ENCODE assay signal across 14 cellular contexts in genomic region chr10:101258179-101258885, GRCh38. TPM values are rescaled to one million over a fixed set of nuclear protein-coding genes. Genes with fewer than 3 reads are reported as not detected.
A peak's percentile ranks its signal among the peaks of the same experiment; 100 is the strongest.
DNase-seq lines count a peak whose midpoint lies in the region; ATAC-seq and TF ChIP-seq lines count a peak whose summit lies in the region.
"Had no signal": no experiment of that assay in that cellular context is flagged by ENCODE, and none has a peak within 500 bp of the region (broad histone marks: within the 10 kb centered on the region; RNA-seq: fewer than 3 reads in every experiment).

No MANE protein-coding gene starts in this region.

- no peak for ATAC-seq in GM19397 (IDR thresholded peaks at IDR 0.05; ENCODE audit: unreplicated experiment)

- H3K27ac ChIP-seq in SU-DHL-6 (ENCODE audit: low read depth, low read length) = no peak overlapping the region
- H3K27ac ChIP-seq: upper lobe of left lung had no signal

- no peaks in the 10 kb centered on the region for H3K27me3 ChIP-seq in SU-DHL-6 (ENCODE audit: low read length)

- no peak overlapping the region for H3K4me3 ChIP-seq in Jurkat, Clone E6-1 (ENCODE audit: low read length)
- no peak overlapping the region for H3K4me3 ChIP-seq in SU-DHL-6 (ENCODE audit: insufficient read depth, low read length, poor library complexity, severe bottlenecking)
- H3K4me3 ChIP-seq: upper lobe of left lung had no signal

- H3K79me2 ChIP-seq in SU-DHL-6 (ENCODE audit: insufficient read depth, low read length) = no peaks in the 10 kb centered on the region

- no peaks in the 10 kb centered on the region for H3K9me2 ChIP-seq in SU-DHL-6 (replicated peaks; ENCODE audit: insufficient read depth, low read length)
- H3K9me2 ChIP-seq: SK-N-SH had no signal

- no peaks in the 10 kb centered on the region for H3K36me3 ChIP-seq in SU-DHL-6 (ENCODE audit: low read length)
- H3K36me3 ChIP-seq: upper lobe of left lung had no signal

- H3K4me2 ChIP-seq in SU-DHL-6 (ENCODE audit: low read depth, low read length, poor library complexity, severe bottlenecking) = no peak overlapping the region
- H3K4me2 ChIP-seq: SK-N-SH had no signal

- H3K9ac ChIP-seq in SU-DHL-6 (ENCODE audit: low read length) = no peak overlapping the region
- H3K9ac ChIP-seq: SK-N-SH had no signal

- DNase-seq in DMS53 (lab: John Stamatoyannopoulos, UW) = peak; percentile 30
- DNase-seq in DMS53 treated with DMSO at 0.1 percent for 48 hours (lab: John Stamatoyannopoulos, UW; ENCODE audit: unreplicated experiment) = no peak
- DNase-seq in Jurkat, Clone E6-1 (ENCODE audit: low read depth, low spot score) = peak; percentile 6
- peak; percentile 12 for DNase-seq in kidney tubule cell (ENCODE audit: low spot score)
- DNase-seq in NCI-H1048 (lab: John Stamatoyannopoulos, UW) = no peak
- no peak for DNase-seq in activated CD4-positive, CD25-positive, alpha-beta regulatory T cell (lab: John Stamatoyannopoulos, UW)
- DNase-seq: 8988T; activated CD4-positive, alpha-beta T cell treated with anti-CD3 and anti-CD28 coated beads for 1 hour; activated T-cell treated with anti-CD3 and anti-CD28 coated beads, Interleukin-2, amount 50 U/mL, for 48 hours; NCI-H774; SK-N-SH; upper lobe of left lung had no signal

- no peaks in the 10 kb centered on the region for H4K20me1 ChIP-seq in SU-DHL-6 (ENCODE audit: low read depth, low read length)

- no peaks in the 10 kb centered on the region; the same call in 1 of the 2 replicates for H3K9me3 ChIP-seq in SU-DHL-6 (ENCODE audit: insufficient read depth, low read length)
- H3K9me3 ChIP-seq: SK-N-SH had no signal

- no peak for TF ChIP-seq CTCF in SU-DHL-6 (IDR thresholded peaks at IDR 0.05; ENCODE audit: insufficient read depth, low read length, poor library complexity, severe bottlenecking)

- H3F3A ChIP-seq in SU-DHL-6 (ENCODE audit: insufficient read depth) = no peaks in the 10 kb centered on the region

- H2AFZ ChIP-seq in SU-DHL-6 (ENCODE audit: low read depth, low read length, severe bottlenecking) = peak overlapping the region; percentile 14

RNA-seq across cellular contexts. Expression of gene LBX1, which starts 29.1 kb away (rescaled TPM):
- polyA plus RNA-seq in Jurkat, Clone E6-1 (2012; ENCODE audit: insufficient read depth, insufficient read length) = not detected
- polyA plus RNA-seq: SK-N-SH had no signal

Comparison
In these comparisons a context has a peak if more than half of its experiments do, and no peak if none do; other contexts are left out.
1. DNase-seq: peak in DMS53 (single experiment), Jurkat, Clone E6-1 (single experiment) and kidney tubule cell (single experiment); none in DMS53 treated with DMSO at 0.1 percent for 48 hours (single experiment), NCI-H1048 (single experiment) and activated CD4-positive, CD25-positive, alpha-beta regulatory T cell (0 of 4).